ENCODE assay signal across 15 cellular contexts in genomic region chr5:138349842-138350635, GRCh38. TPM values are rescaled to one million over a fixed set of nuclear protein-coding genes. Genes with fewer than 3 reads are reported as not detected.
DNase-seq lines count a peak whose midpoint lies in the region; ATAC-seq and TF ChIP-seq lines count a peak whose summit lies in the region.
"Had no signal": no experiment of that assay in that cellular context is flagged by ENCODE, and none has a peak within 500 bp of the region (broad histone marks: within the 10 kb centered on the region; RNA-seq: fewer than 3 reads in every experiment).

No MANE protein-coding gene starts in this region.

- H3K36me3 ChIP-seq in heart right ventricle, result peaks cover 0 to 46% (median 36%) of the 10 kb centered on the region in 9 donors

- no peak for TF ChIP-seq CTCF in heart right ventricle (IDR thresholded peaks at IDR 0.05)

- peak overlapping the region in 8 of 10 donors; percentile 28 to 98 (median 56) for H3K27ac ChIP-seq in heart right ventricle
- H3K27ac ChIP-seq: right lobe of liver had no signal

- no peaks in the 10 kb centered on the region for H3K27me3 ChIP-seq in heart right ventricle
- H3K27me3 ChIP-seq: right lobe of liver, upper lobe of left lung had no signal

- peaks cover 4 to 48% (median 30%) of the 10 kb centered on the region in 9 donors for H3K4me1 ChIP-seq in heart right ventricle

- intact Hi-C loops in heart right ventricle (cut with DNase I), result loop anchor here in 2 of 10 donors (5.0 to 10.0 kb wide), 2 partner anchors 125 to 142 kb away; no protein-coding TSS in a partner anchor

- H3K4me3 ChIP-seq in heart right ventricle, result no peak overlapping the region
- H3K4me3 ChIP-seq: HAP-1, mucosa of descending colon, right lobe of liver, upper lobe of left lung had no signal

- H3K27ac Mint-ChIP-seq in activated naive CD8-positive, alpha-beta T cell treated with anti-CD3 and anti-CD28 coated beads for 36 hours, result peak overlapping the region; percentile 49
- H3K27ac Mint-ChIP-seq in stimulated activated naive B cell treated with anti-CD40 and anti-IgM and Interleukin-4, amounts not matched to agents 10 μg/mL and 1 μg/mL and 100 μg/mL, for 72 hours, result peak overlapping the region; percentile 22

- 48 to 71% methylated on average over 1 of the region's 1 CpG for WGBS in heart right ventricle, 2 donors

- peak; percentile 44 for DNase-seq in activated CD8-positive, alpha-beta memory T cell treated with anti-CD3 and anti-CD28 coated beads for 24 hours
- no peak for DNase-seq in activated CD8-positive, alpha-beta memory T cell treated with anti-CD3 and anti-CD28 coated beads, Interleukin-2, amount 50 U/mL, for 48 hours
- DNase-seq in activated naive CD8-positive, alpha-beta T cell treated with anti-CD3 and anti-CD28 coated beads for 36 hours, result no peak
- DNase-seq in heart right ventricle (no peak), NCI-H2029 (lab: John Stamatoyannopoulos, UW) (no peak), SKM-1 (lab: John Stamatoyannopoulos, UW; ENCODE audit: unreplicated experiment) (no peak)
- no peak for DNase-seq in stimulated activated naive B cell treated with anti-CD40 and anti-IgM and Interleukin-4, amounts not matched to agents 10 μg/mL and 1 μg/mL and 100 μg/mL, for 72 hours
- DNase-seq: ACHN, DMS53, mucosa of descending colon, right lobe of liver, T-cell, upper lobe of left lung had no signal

- peaks cover 33% of the 10 kb centered on the region for H3K4me1 Mint-ChIP-seq in activated naive CD8-positive, alpha-beta T cell treated with anti-CD3 and anti-CD28 coated beads for 36 hours
- peaks cover 25 to 34% of the 10 kb centered on the region in 2 donors for H3K4me1 Mint-ChIP-seq in stimulated activated naive B cell treated with anti-CD40 and anti-IgM and Interleukin-4, amounts not matched to agents 10 μg/mL and 1 μg/mL and 100 μg/mL, for 72 hours

- peak in 5 of 8 donors; percentile 7 to 50 (median 20) for ATAC-seq in heart right ventricle
- no peak for ATAC-seq in stimulated activated naive B cell treated with anti-CD40 and anti-IgM and Interleukin-4, amounts not matched to agents 10 μg/mL and 1 μg/mL and 100 μg/mL, for 72 hours (replicated peaks)
- ATAC-seq in GM21723 (IDR thresholded peaks at IDR 0.05; ENCODE audit: unreplicated experiment), result no peak
- ATAC-seq: mucosa of descending colon, right lobe of liver, T-cell had no signal

- peaks cover 26% of the 10 kb centered on the region for H3K36me3 Mint-ChIP-seq in activated naive CD8-positive, alpha-beta T cell treated with anti-CD3 and anti-CD28 coated beads for 36 hours
- peaks cover 46 to 58% of the 10 kb centered on the region in 2 donors for H3K36me3 Mint-ChIP-seq in stimulated activated naive B cell treated with anti-CD40 and anti-IgM and Interleukin-4, amounts not matched to agents 10 μg/mL and 1 μg/mL and 100 μg/mL, for 72 hours

- H3K4me3 Mint-ChIP-seq in activated naive CD8-positive, alpha-beta T cell treated with anti-CD3 and anti-CD28 coated beads for 36 hours, result no peak overlapping the region
- H3K4me3 Mint-ChIP-seq in stimulated activated naive B cell treated with anti-CD40 and anti-IgM and Interleukin-4, amounts not matched to agents 10 μg/mL and 1 μg/mL and 100 μg/mL, for 72 hours, result no peak overlapping the region

- H3K9me3 Mint-ChIP-seq in activated naive CD8-positive, alpha-beta T cell treated with anti-CD3 and anti-CD28 coated beads for 36 hours, result peaks cover 6% of the 10 kb centered on the region
- peaks cover 7 to 10% of the 10 kb centered on the region in 2 donors for H3K9me3 Mint-ChIP-seq in stimulated activated naive B cell treated with anti-CD40 and anti-IgM and Interleukin-4, amounts not matched to agents 10 μg/mL and 1 μg/mL and 100 μg/mL, for 72 hours

- no peaks in the 10 kb centered on the region for H3K27me3 Mint-ChIP-seq in activated naive CD8-positive, alpha-beta T cell treated with anti-CD3 and anti-CD28 coated beads for 36 hours
- no peaks in the 10 kb centered on the region for H3K27me3 Mint-ChIP-seq in stimulated activated naive B cell treated with anti-CD40 and anti-IgM and Interleukin-4, amounts not matched to agents 10 μg/mL and 1 μg/mL and 100 μg/mL, for 72 hours
- H3K27me3 Mint-ChIP-seq: T-cell had no signal

- H3K9me3 ChIP-seq in heart right ventricle, result peaks cover 0 to 7% (median 5%) of the 10 kb centered on the region in 11 donors
- H3K9me3 ChIP-seq: mucosa of descending colon, right lobe of liver, upper lobe of left lung had no signal

RNA-seq across cellular contexts. Expression of gene KDM3B, which starts 2.4 kb away (rescaled TPM):
- total RNA-seq in activated naive CD8-positive, alpha-beta T cell treated with anti-CD3 and anti-CD28 coated beads for 36 hours, result 10 to 100 TPM; 38.0 to 39.8 TPM
- total RNA-seq in heart right ventricle, result 10 to 100 TPM; 31.9 to 57.3 (median 48.3) TPM
- 10 to 100 TPM; 11.9 to 22.4 TPM for polyA plus RNA-seq in heart right ventricle

RNA-seq across cellular contexts. Expression of gene FAM53C, which starts 12.0 kb away (rescaled TPM):
- 10 to 100 TPM; 32.7 to 34.3 TPM for total RNA-seq in activated naive CD8-positive, alpha-beta T cell treated with anti-CD3 and anti-CD28 coated beads for 36 hours
- 10 to 100 TPM; 20.4 to 29.9 (median 25.1) TPM for total RNA-seq in heart right ventricle
- 10 to 100 TPM in 1 of 2 donors, 1 to 10 TPM in 1; 8.8 to 14.9 TPM for polyA plus RNA-seq in heart right ventricle

RNA-seq across cellular contexts. Expression of gene CDC25C, which starts 18.4 kb away (rescaled TPM):
- 1 to 10 TPM; 8.4 to 8.7 TPM for total RNA-seq in activated naive CD8-positive, alpha-beta T cell treated with anti-CD3 and anti-CD28 coated beads for 36 hours
- under 1 TPM in 5 of 10 donors, not detected in 5; 0.13 to 0.74 (median 0.38) TPM for total RNA-seq in heart right ventricle
- polyA plus RNA-seq in heart right ventricle, result under 1 TPM in 1 of 2 donors, not detected in 1; 0.03 TPM

Comparison
In these comparisons a context has a peak if more than half of its experiments do, and no peak if none do; other contexts are left out.
1. ATAC-seq: peak in heart right ventricle (5 of 8); none in stimulated activated naive B cell treated with anti-CD40 and anti-IgM and Interleukin-4, amounts not matched to agents 10 μg/mL and 1 μg/mL and 100 μg/mL, for 72 hours (0 of 2) and GM21723 (single experiment).
2. RNA of gene CDC25C, which starts 18.4 kb away (total RNA-seq): 8.4 to 8.7 TPM in activated naive CD8-positive, alpha-beta T cell treated with anti-CD3 and anti-CD28 coated beads for 36 hours; 0.13 to 0.74 TPM in heart right ventricle; every median in the first group is over 4 times any median in the second.